ENCODE assay signal across 17 cellular contexts in the genomic region with DNA sequence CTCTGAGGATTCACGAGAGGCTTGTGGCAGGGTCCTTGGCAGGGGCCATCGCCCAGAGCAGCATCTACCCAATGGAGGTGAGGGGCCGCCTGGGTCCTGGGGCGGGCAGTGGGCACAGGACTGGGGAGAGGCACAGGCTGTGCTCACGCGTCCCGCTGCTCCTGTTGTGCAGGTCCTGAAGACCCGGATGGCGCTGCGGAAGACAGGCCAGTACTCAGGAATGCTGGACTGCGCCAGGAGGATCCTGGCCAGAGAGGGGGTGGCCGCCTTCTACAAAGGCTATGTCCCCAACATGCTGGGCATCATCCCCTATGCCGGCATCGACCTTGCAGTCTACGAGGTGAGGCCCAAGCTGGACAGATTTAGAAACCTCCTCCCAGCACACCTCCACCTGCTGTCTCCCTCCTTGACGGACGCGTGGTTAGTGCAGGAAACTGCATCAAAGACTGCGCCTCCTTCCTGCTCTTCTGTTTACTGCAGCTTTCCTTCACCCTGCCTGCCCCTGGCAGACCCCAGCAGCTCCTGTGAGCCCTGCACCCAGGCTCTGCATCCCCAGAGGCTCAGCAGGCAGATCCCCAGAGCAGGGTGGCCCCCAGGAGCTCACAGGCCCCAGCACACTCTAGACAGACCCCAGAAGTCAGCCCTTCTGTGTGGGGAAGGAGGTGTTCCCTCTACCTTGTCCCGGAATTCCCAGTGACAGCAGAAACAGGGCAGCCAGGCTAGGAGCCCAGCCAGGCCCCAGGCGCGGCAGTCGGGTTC. TPM values are rescaled to one million over a fixed set of nuclear protein-coding genes. Genes with fewer than 3 reads are reported as not detected.
DNase-seq lines count a peak whose midpoint lies in the region; ATAC-seq, FAIRE-seq and TF ChIP-seq lines count a peak whose summit lies in the region.
"Had no signal": no experiment of that assay in that cellular context is flagged by ENCODE, and none has a peak within 500 bp of the region (broad histone marks: within the 10 kb centered on the region; RNA-seq: fewer than 3 reads in every experiment).

No MANE protein-coding gene starts in this region.

- no peaks in the 10 kb centered on the region for H3K4me1 ChIP-seq in HCT116 (ENCODE audit: control insufficient read depth in 1 of 2, insufficient read depth in 2 of 2, low read length in 2 of 2)
- H3K4me1 ChIP-seq in GM12878 (ENCODE audit: control insufficient read depth, insufficient read depth, low read length), result no peaks in the 10 kb centered on the region
- H3K4me1 ChIP-seq in pancreas, result peaks cover 23 to 37% (median 33%) of the 10 kb centered on the region in 3 donors
- H3K4me1 ChIP-seq in hepatocyte (ENCODE audit: insufficient read depth), result peaks cover 14% of the 10 kb centered on the region

- intact Hi-C loops in HCT116 (cut with micrococcal nuclease) (no loop called here), GM12878 (cut with micrococcal nuclease; ENCODE audit: unreplicated experiment) (no loop called here), pancreas (cut with DNase I) (no loop called here)

- SMC1A ChIA-PET in GM12878 (lab: Charles Lee; ENCODE audit: uncharacterized antibody, unreplicated experiment), result interaction anchor here (1.1 kb wide), 1 partner anchor 208 kb away, joined by 4 read pairs; no protein-coding TSS in a partner anchor

- H3K27ac ChIP-seq in HCT116 (ENCODE audit: low read depth, low read length) (no peak overlapping the region), GM12878 (ENCODE audit: control insufficient read depth, insufficient read depth) (no peak overlapping the region), pancreas (no peak overlapping the region), hepatocyte (no peak overlapping the region)
- H3K27ac ChIP-seq: vagina had no signal

- H3K4me2 ChIP-seq in HCT116 (ENCODE audit: low read length), result no peak overlapping the region
- no peak overlapping the region for H3K4me2 ChIP-seq in GM12878 (ENCODE audit: control insufficient read depth, insufficient read depth)
- H3K4me2 ChIP-seq in hepatocyte, result no peak overlapping the region

- TF ChIP-seq POLR2A in HCT116 (IDR thresholded peaks at IDR 0.05; ENCODE audit: borderline replicate concordance, extremely low read depth, insufficient read depth, insufficient read length), result no peak
- peak; percentile 22; the same call in 1 of the 2 replicates for TF ChIP-seq POLR2A in GM12878 (IDR thresholded peaks at IDR 0.05; ENCODE audit: low read depth, low read length)

- H2AFZ ChIP-seq in HCT116 (ENCODE audit: low read depth, low read length, poor library complexity, severe bottlenecking) (no peak overlapping the region), GM12878 (ENCODE audit: control insufficient read depth, low read depth, low read length) (no peak overlapping the region), hepatocyte (no peak overlapping the region)

- in situ Hi-C loops in GM12878 (cut with MboI), result no loop called here

- H3K9me2 ChIP-seq in HCT116 (ENCODE audit: insufficient read depth) (no peaks in the 10 kb centered on the region), hepatocyte (replicated peaks; ENCODE audit: insufficient read depth) (no peaks in the 10 kb centered on the region)

- no peak overlapping the region for H3K9ac ChIP-seq in HCT116 (ENCODE audit: low read length)
- no peak overlapping the region for H3K9ac ChIP-seq in GM12878 (ENCODE audit: control insufficient read depth, insufficient read depth, low read length)

- no peaks in the 10 kb centered on the region for H4K20me1 ChIP-seq in HCT116 (ENCODE audit: insufficient read depth)
- H4K20me1 ChIP-seq in GM12878 (ENCODE audit: control insufficient read depth, insufficient read depth), result no peaks in the 10 kb centered on the region
- H4K20me1 ChIP-seq in hepatocyte (ENCODE audit: insufficient read depth, poor library complexity, severe bottlenecking), result no peaks in the 10 kb centered on the region

- no peak for TF ChIP-seq EP300 in GM12878 (IDR thresholded peaks at IDR 0.05; ENCODE audit: borderline replicate concordance in 1 of 2, control insufficient read depth in 1 of 2, low read depth in 2 of 2, low read length in 2 of 2)

- 97% methylated on average over 21 of the region's 23 CpGs for WGBS in GM12878 (ENCODE audit: insufficient coverage, insufficient replicate concordance, low lambda C conversion rate, missing lambda C conversion rate)
- WGBS in pancreas, 2 donors, result 92 to 97% methylated on average over 23 of the region's 23 CpGs
- WGBS in hepatocyte (ENCODE audit: low lambda C conversion rate, missing lambda C conversion rate), result 98% methylated on average over 23 of the region's 23 CpGs

- CTCF ChIA-PET in HCT116 (lab: Charles Lee) (interaction anchor here (1.8 kb wide), 1 partner anchor 11 kb away, joined by 7 read pairs; no protein-coding TSS in a partner anchor), GM12878 (lab: Yijun Ruan, JAX) (no interaction called here)

- H3K27me3 ChIP-seq in HCT116 (ENCODE audit: insufficient read depth, low read length), result no peaks in the 10 kb centered on the region
- H3K27me3 ChIP-seq in GM12878 (replicated peaks in 1 of 2; ENCODE audit: control insufficient read depth in 2 of 2, insufficient read depth in 2 of 2, low read length in 1 of 2), result no peaks in the 10 kb centered on the region
- H3K27me3 ChIP-seq in pancreas, result no peaks in the 10 kb centered on the region
- no peaks in the 10 kb centered on the region for H3K27me3 ChIP-seq in hepatocyte
- H3K27me3 ChIP-seq: adrenal gland, BE2C, vagina had no signal

- no peaks in the 10 kb centered on the region for H3K9me3 ChIP-seq in HCT116 (ENCODE audit: control insufficient read depth in 1 of 2, insufficient read depth in 1 of 2, low read depth in 1 of 2, low read length in 2 of 2)
- H3K9me3 ChIP-seq in GM12878 (replicated peaks; ENCODE audit: control insufficient read depth, insufficient read depth, low read length), result no peaks in the 10 kb centered on the region
- no peaks in the 10 kb centered on the region for H3K9me3 ChIP-seq in pancreas
- H3K9me3 ChIP-seq in hepatocyte (ENCODE audit: low read depth), result no peaks in the 10 kb centered on the region
- H3K9me3 ChIP-seq: adrenal gland, BE2C, vagina had no signal

- FAIRE-seq in GM12878 (lab: Jason Lieb, UNC) (no peak), pancreas (lab: Jason Lieb, UNC) (no peak)

- H3K36me3 ChIP-seq in HCT116 (ENCODE audit: control insufficient read depth in 1 of 2, insufficient read depth in 2 of 2, low read length in 2 of 2) (peaks cover 10 to 36% of the 10 kb centered on the region in 2 experiments), GM12878 (ENCODE audit: control insufficient read depth in 2 of 2, insufficient read depth in 2 of 2, low read length in 1 of 2) (peaks cover 14 to 51% of the 10 kb centered on the region in 2 experiments), pancreas (peaks cover 13 to 45% (median 35%) of the 10 kb centered on the region in 3 donors), hepatocyte (replicated peaks; ENCODE audit: insufficient read depth, low read depth) (no peaks in the 10 kb centered on the region)

- TF ChIP-seq CTCF in HCT116 (IDR thresholded peaks at IDR 0.05 in 2 of 3, conservative IDR thresholded peaks at IDR 0.05 in 1 of 3; ENCODE audit: borderline replicate concordance in 1 of 3, insufficient read depth in 1 of 3, low read depth in 2 of 3, low read length in 2 of 3) (no peak), GM12878 (IDR thresholded peaks at IDR 0.05 in 2 of 3, conservative IDR thresholded peaks at IDR 0.05 in 1 of 3; ENCODE audit: control insufficient read depth in 2 of 3, extremely low read depth in 1 of 3, insufficient read depth in 1 of 3, low read depth in 3 of 3, low read length in 3 of 3) (no peak), pancreas (IDR thresholded peaks at IDR 0.05) (no peak), hepatocyte (IDR thresholded peaks at IDR 0.05; ENCODE audit: poor library complexity) (no peak), foreskin fibroblast (IDR thresholded peaks at IDR 0.05; ENCODE audit: low read depth, low read length) (no peak)

- no peak for DNase-seq in HCT116 (ENCODE audit: low read depth, low spot score)
- no peak for DNase-seq in GM12878 (ENCODE audit: low read depth, low spot score)
- DNase-seq in pancreas, result peak in 4 of 6 donors; percentile 39 to 78 (median 49)
- DNase-seq in hepatocyte (ENCODE audit: low spot score), result no peak
- no peak for DNase-seq in foreskin fibroblast
- DNase-seq in RKO (ENCODE audit: low spot score), result no peak
- DNase-seq: BE2C; DMS79 treated with DMSO at 0.1 percent for 48 hours; head of caudate nucleus; NCI-H187; NCI-H524 treated with DMSO at 0.1 percent for 48 hours; PC-3; stimulated activated CD4-positive, alpha-beta T cell treated with anti-CD3 and anti-CD28 coated beads, Interleukin-2, amount 100 ng/mL, for 48 hours had no signal

- RAD21 ChIA-PET in HCT116 (lab: Charles Lee; ENCODE audit: low non-redundant PET in 1 of 2, low total read pairs in 2 of 2, uncharacterized antibody in 2 of 2, unreplicated experiment in 2 of 2), result no interaction called here
- RAD21 ChIA-PET in GM12878 (lab: Charles Lee; ENCODE audit: unreplicated experiment), result no interaction called here

- TF ChIP-seq RAD21 in HCT116 (IDR thresholded peaks at IDR 0.05; ENCODE audit: low read depth), result no peak
- no peak for TF ChIP-seq RAD21 in GM12878 (IDR thresholded peaks at IDR 0.05; ENCODE audit: insufficient read depth, low read depth, low read length)

- no TSS peak for BruUV-seq in HCT116 (replicated peaks; lab: Mats Ljungman, UMichigan)
- no TSS peak for BruUV-seq in GM12878 (replicated peaks; lab: Mats Ljungman, UMichigan)

- ATAC-seq in HCT116 (peak; percentile 50; the same call in 1 of the 2 replicates), GM12878 (no peak), pancreas (no peak)
- ATAC-seq: PC-3 had no signal

- no peak overlapping the region for H3K4me3 ChIP-seq in HCT116 (replicated peaks in 1 of 2; ENCODE audit: low read depth in 1 of 2, low read length in 2 of 2)
- no peak overlapping the region for H3K4me3 ChIP-seq in GM12878
- H3K4me3 ChIP-seq in pancreas, result no peak overlapping the region
- H3K4me3 ChIP-seq in hepatocyte, result no peak overlapping the region
- no peak overlapping the region for H3K4me3 ChIP-seq in foreskin fibroblast (ENCODE audit: low read depth in 1 of 2, low read length in 2 of 2)
- H3K4me3 ChIP-seq: adrenal gland, vagina had no signal

- POLR2A ChIA-PET in HCT116 (lab: Charles Lee), result no interaction called here
- POLR2A ChIA-PET in GM12878 (lab: Charles Lee), result no interaction called here

- peaks cover 9% of the 10 kb centered on the region; the same call in 1 of the 2 replicates for H3K79me2 ChIP-seq in HCT116 (ENCODE audit: insufficient read depth, low read length)
- H3K79me2 ChIP-seq in GM12878 (ENCODE audit: control insufficient read depth, insufficient read depth, low read length), result no peaks in the 10 kb centered on the region
- peaks cover 30% of the 10 kb centered on the region for H3K79me2 ChIP-seq in hepatocyte

RNA-seq across cellular contexts. Expression of a gene that starts 21.2 kb away (rescaled TPM):
- total RNA-seq in HCT116 (2021; ENCODE audit: unreplicated experiment) (148 TPM), GM12878 (2014; rRNA removed) (127 and 141 TPM in 2 replicates), GM12878 (2014; rRNA removed; fragmentation: Illumina TruSeq; extraction: Trizol) (45.8 and 57.9 TPM in 2 replicates), GM12878 (2021) (99.5 and 106 TPM in 2 replicates), pancreas (10 to 100 TPM; 25.4 to 43.1 (median 34.2) TPM), hepatocyte (29.4 and 36.5 TPM in 2 replicates)
- 154 and 164 TPM in 2 replicates for polyA plus RNA-seq in HCT116 (2012)
- 116 TPM in 2 replicates for total RNA-seq in GM12878 (2013; cell fraction: nucleolus; rRNA removed)
- 19.0 TPM for polyA plus RNA-seq in GM12878 (2011; ENCODE audit: low read depth)
- polyA plus RNA-seq in GM12878 (2011; rRNA removed) (54.8 and 98.8 TPM in 2 replicates), GM12878 (2014; fragmentation: Illumina TruSeq; extraction: Trizol) (34.3 and 59.9 TPM in 2 replicates), GM12878 (2014; fragmentation: Nextera tagmentation; extraction: Ambion mirVana) (1 to 10 TPM; 2.1 to 7.0 TPM), GM12878 (2014; rRNA removed) (107 and 125 TPM in 2 replicates), GM12878 (2016; fragmentation: Nextera tagmentation; extraction: Ambion mirVana) (100 to 1,000 TPM; 114 to 131 TPM), pancreas (10 to 100 TPM; 66.0 to 78.5 TPM), hepatocyte (68.1 and 81.7 TPM in 2 replicates)
- polyA plus RNA-seq in GM12878 (2011; cell fraction: cytosol; rRNA removed), result 104 and 167 TPM in 2 replicates
- polyA plus RNA-seq in GM12878 (2011; cell fraction: nucleus; rRNA removed), result 214 and 242 TPM in 2 replicates
- 37.4 and 47.3 TPM in 2 replicates for polyA plus RNA-seq in GM12878 (2012)
- 67.9 and 113 TPM in 2 replicates for polyA minus RNA-seq in GM12878 (2011; rRNA and poly(A)+ RNA removed)
- 32.5 and 41.4 TPM in 2 replicates for polyA minus RNA-seq in GM12878 (2011; cell fraction: cytosol; rRNA and poly(A)+ RNA removed)
- polyA minus RNA-seq in GM12878 (2011; cell fraction: nucleus; rRNA and poly(A)+ RNA removed), result 42.6 and 74.1 TPM in 2 replicates

RNA-seq across cellular contexts. Expression of a gene that starts 38.3 kb away (rescaled TPM):
- total RNA-seq in HCT116 (2021; ENCODE audit: unreplicated experiment), result 15.3 TPM
- 18.8 and 20.5 TPM in 2 replicates for polyA plus RNA-seq in HCT116 (2012)
- 21.3 and 21.7 TPM in 2 replicates for total RNA-seq in GM12878 (2013; cell fraction: nucleolus; rRNA removed)
- 17.1 and 17.5 TPM in 2 replicates for total RNA-seq in GM12878 (2014; rRNA removed)
- 10.1 and 10.2 TPM in 2 replicates for total RNA-seq in GM12878 (2014; rRNA removed; fragmentation: Illumina TruSeq; extraction: Trizol)
- 14.3 and 15.7 TPM in 2 replicates for total RNA-seq in GM12878 (2021)
- polyA plus RNA-seq in GM12878 (2011; ENCODE audit: low read depth), result 3.3 TPM
- 5.9 and 8.2 TPM in 2 replicates for polyA plus RNA-seq in GM12878 (2011; rRNA removed)
- 6.2 and 8.2 TPM in 2 replicates for polyA plus RNA-seq in GM12878 (2011; cell fraction: cytosol; rRNA removed)
- polyA plus RNA-seq in GM12878 (2011; cell fraction: nucleus; rRNA removed), result 10.2 and 14.8 TPM in 2 replicates
- 7.6 and 8.5 TPM in 2 replicates for polyA plus RNA-seq in GM12878 (2012)
- 3.2 and 6.6 TPM in 2 replicates for polyA plus RNA-seq in GM12878 (2014; fragmentation: Illumina TruSeq; extraction: Trizol)
- polyA plus RNA-seq in GM12878 (2014; fragmentation: Nextera tagmentation; extraction: Ambion mirVana), result under 1 TPM in 1 of 2 experiments, not detected in 1; 0.04 TPM
- polyA plus RNA-seq in GM12878 (2014; rRNA removed), result 12.4 and 13.4 TPM in 2 replicates
- 10 to 100 TPM; 12.4 to 13.6 TPM for polyA plus RNA-seq in GM12878 (2016; fragmentation: Nextera tagmentation; extraction: Ambion mirVana)
- 5.6 and 9.7 TPM in 2 replicates for polyA minus RNA-seq in GM12878 (2011; rRNA and poly(A)+ RNA removed)
- polyA minus RNA-seq in GM12878 (2011; cell fraction: cytosol; rRNA and poly(A)+ RNA removed), result 3.7 and 5.5 TPM in 2 replicates
- polyA minus RNA-seq in GM12878 (2011; cell fraction: nucleus; rRNA and poly(A)+ RNA removed), result 3.9 and 5.6 TPM in 2 replicates
- 100 to 1,000 TPM in 1 of 6 donors, 10 to 100 TPM in 3, 1 to 10 TPM in 2; 6.8 to 134 (median 12.6) TPM for total RNA-seq in pancreas
- polyA plus RNA-seq in pancreas, result 10 to 100 TPM; 73.6 to 82.8 TPM
- total RNA-seq in hepatocyte, result 52.4 and 62.3 TPM in 2 replicates
- 40.1 and 51.0 TPM in 2 replicates for polyA plus RNA-seq in hepatocyte

RNA-seq across cellular contexts. Expression of a gene that starts 39.2 kb away (rescaled TPM):
- total RNA-seq in HCT116 (2021; ENCODE audit: unreplicated experiment) (11.0 TPM), GM12878 (2014; rRNA removed) (10.7 and 14.2 TPM in 2 replicates), GM12878 (2014; rRNA removed; fragmentation: Illumina TruSeq; extraction: Trizol) (6.3 and 6.4 TPM in 2 replicates), GM12878 (2021) (8.6 and 10.3 TPM in 2 replicates), pancreas (1 to 10 TPM; 3.0 to 6.2 (median 3.8) TPM), hepatocyte (9.6 and 10.3 TPM in 2 replicates)
- 13.3 and 16.7 TPM in 2 replicates for polyA plus RNA-seq in HCT116 (2012)
- 8.3 and 10.0 TPM in 2 replicates for total RNA-seq in GM12878 (2013; cell fraction: nucleolus; rRNA removed)
- 4.5 TPM for polyA plus RNA-seq in GM12878 (2011; ENCODE audit: low read depth)
- polyA plus RNA-seq in GM12878 (2011; rRNA removed) (6.1 and 9.4 TPM in 2 replicates), GM12878 (2014; fragmentation: Illumina TruSeq; extraction: Trizol) (5.2 and 6.2 TPM in 2 replicates), GM12878 (2014; fragmentation: Nextera tagmentation; extraction: Ambion mirVana) (1 to 10 TPM; 2.4 to 5.2 TPM), GM12878 (2014; rRNA removed) (8.5 and 9.3 TPM in 2 replicates), GM12878 (2016; fragmentation: Nextera tagmentation; extraction: Ambion mirVana) (1 to 10 TPM; 5.0 to 7.9 TPM), pancreas (1 to 10 TPM; 6.4 to 6.8 TPM), hepatocyte (7.0 and 8.0 TPM in 2 replicates)
- polyA plus RNA-seq in GM12878 (2011; cell fraction: cytosol; rRNA removed), result 12.1 and 15.0 TPM in 2 replicates
- polyA plus RNA-seq in GM12878 (2011; cell fraction: nucleus; rRNA removed), result 5.9 and 7.8 TPM in 2 replicates
- 8.4 and 9.3 TPM in 2 replicates for polyA plus RNA-seq in GM12878 (2012)
- 11.7 and 16.2 TPM in 2 replicates for polyA minus RNA-seq in GM12878 (2011; rRNA and poly(A)+ RNA removed)
- 6.7 and 10.7 TPM in 2 replicates for polyA minus RNA-seq in GM12878 (2011; cell fraction: cytosol; rRNA and poly(A)+ RNA removed)
- 1.8 and 5.3 TPM in 2 replicates for polyA minus RNA-seq in GM12878 (2011; cell fraction: nucleus; rRNA and poly(A)+ RNA removed)

RNA-seq across cellular contexts. Expression of a gene that starts 42.9 kb away (rescaled TPM):
- total RNA-seq in HCT116 (2021; ENCODE audit: unreplicated experiment) (9.2 TPM), GM12878 (2014; rRNA removed) (not detected in 2 replicates), GM12878 (2014; rRNA removed; fragmentation: Illumina TruSeq; extraction: Trizol) (not detected in 2 replicates), GM12878 (2021) (not detected in 2 replicates), pancreas (100 to 1,000 TPM in 1 of 6 donors, 10 to 100 TPM in 3, 1 to 10 TPM in 2; 6.3 to 158 (median 45.7) TPM), hepatocyte (5.3 and 14.3 TPM in 2 replicates)
- 99.1 and 318 TPM in 2 replicates for polyA plus RNA-seq in HCT116 (2012)
- not detected in 2 replicates for total RNA-seq in GM12878 (2013; cell fraction: nucleolus; rRNA removed)
- not detected for polyA plus RNA-seq in GM12878 (2011; ENCODE audit: low read depth)
- polyA plus RNA-seq in GM12878 (2011; rRNA removed) (not detected in 2 replicates), GM12878 (2014; fragmentation: Illumina TruSeq; extraction: Trizol) (not detected in 2 replicates), GM12878 (2014; fragmentation: Nextera tagmentation; extraction: Ambion mirVana) (not detected), GM12878 (2014; rRNA removed) (not detected in 2 replicates), GM12878 (2016; fragmentation: Nextera tagmentation; extraction: Ambion mirVana) (not detected), pancreas (10 to 100 TPM; 46.8 to 75.1 TPM), hepatocyte (5.6 and 12.8 TPM in 2 replicates)
- not detected in 2 replicates for polyA plus RNA-seq in GM12878 (2011; cell fraction: cytosol; rRNA removed)
- not detected in 2 replicates for polyA plus RNA-seq in GM12878 (2011; cell fraction: nucleus; rRNA removed)
- polyA plus RNA-seq in GM12878 (2012), result not detected in 2 replicates
- polyA minus RNA-seq in GM12878 (2011; rRNA and poly(A)+ RNA removed), result not detected in 2 replicates
- polyA minus RNA-seq in GM12878 (2011; cell fraction: cytosol; rRNA and poly(A)+ RNA removed), result not detected in 2 replicates
- polyA minus RNA-seq in GM12878 (2011; cell fraction: nucleus; rRNA and poly(A)+ RNA removed), result not detected in 2 replicates
- total RNA-seq: chondrocyte, M059J had no signal

RNA-seq across cellular contexts. Expression of a gene that starts 53.7 kb away (rescaled TPM):
- total RNA-seq in HCT116 (2021; ENCODE audit: unreplicated experiment) (119 TPM), GM12878 (2014; rRNA removed) (184 and 194 TPM in 2 replicates), GM12878 (2014; rRNA removed; fragmentation: Illumina TruSeq; extraction: Trizol) (24.1 and 32.2 TPM in 2 replicates), GM12878 (2021) (96.5 and 102 TPM in 2 replicates), pancreas (10 to 100 TPM; 23.1 to 38.3 (median 30.9) TPM), hepatocyte (88.1 and 102 TPM in 2 replicates)
- polyA plus RNA-seq in HCT116 (2012), result 113 and 131 TPM in 2 replicates
- 10.9 and 11.9 TPM in 2 replicates for total RNA-seq in GM12878 (2013; cell fraction: nucleolus; rRNA removed)
- polyA plus RNA-seq in GM12878 (2011; ENCODE audit: low read depth), result 23.4 TPM
- polyA plus RNA-seq in GM12878 (2011; rRNA removed) (13.2 and 36.5 TPM in 2 replicates), GM12878 (2014; fragmentation: Illumina TruSeq; extraction: Trizol) (2.9 and 11.3 TPM in 2 replicates), GM12878 (2014; fragmentation: Nextera tagmentation; extraction: Ambion mirVana) (10 to 100 TPM in 1 of 2 experiments, 1 to 10 TPM in 1; 3.8 to 13.5 TPM), GM12878 (2014; rRNA removed) (155 and 163 TPM in 2 replicates), GM12878 (2016; fragmentation: Nextera tagmentation; extraction: Ambion mirVana) (100 to 1,000 TPM in 1 of 2 experiments, 10 to 100 TPM in 1; 95.9 to 115 TPM), pancreas (100 to 1,000 TPM in 1 of 2 donors, 10 to 100 TPM in 1; 86.1 to 133 TPM), hepatocyte (86.6 and 92.6 TPM in 2 replicates)
- 104 and 158 TPM in 2 replicates for polyA plus RNA-seq in GM12878 (2011; cell fraction: cytosol; rRNA removed)
- polyA plus RNA-seq in GM12878 (2011; cell fraction: nucleus; rRNA removed), result 60.6 and 65.1 TPM in 2 replicates
- 89.0 and 104 TPM in 2 replicates for polyA plus RNA-seq in GM12878 (2012)
- 5.5 and 32.3 TPM in 2 replicates for polyA minus RNA-seq in GM12878 (2011; rRNA and poly(A)+ RNA removed)
- 34.6 and 49.3 TPM in 2 replicates for polyA minus RNA-seq in GM12878 (2011; cell fraction: cytosol; rRNA and poly(A)+ RNA removed)
- polyA minus RNA-seq in GM12878 (2011; cell fraction: nucleus; rRNA and poly(A)+ RNA removed), result 11.5 and 15.9 TPM in 2 replicates

Comparison
In these comparisons a context has a peak if more than half of its experiments do, and no peak if none do; other contexts are left out.
1. DNase-seq: peak in pancreas (4 of 6); none in HCT116 (single experiment), GM12878 (single experiment), hepatocyte (single experiment), foreskin fibroblast (0 of 2) and RKO (single experiment).